Comparison of ENCODE assay signal across 8 cellular contexts in genomic region chr17:50056217-50056960, GRCh38. TPM values are rescaled to one million over a fixed set of nuclear protein-coding genes. Genes with fewer than 3 reads are reported as not detected.
DNase-seq lines count a peak whose midpoint lies in the region; ATAC-seq, FAIRE-seq and TF ChIP-seq lines count a peak whose summit lies in the region.

No MANE protein-coding gene starts in this region.

- H3K4me1 ChIP-seq in K562 (replicated peaks in 1 of 2; ENCODE audit: control insufficient read depth in 2 of 2, insufficient read depth in 2 of 2, low read length in 2 of 2) = peaks cover 11 to 15% of the 10 kb centered on the region in 2 experiments

- intact Hi-C loops in K562 (cut with micrococcal nuclease) = no loop called here

- peak overlapping the region; percentile 38; the same call in 1 of the 2 replicates for H3K4me2 ChIP-seq in K562 (ENCODE audit: insufficient read depth, low read length)

- peaks cover 16 to 55% of the 10 kb centered on the region in 2 experiments; a peak in 4 of 5 replicates for H3K27me3 ChIP-seq in K562 (ENCODE audit: control insufficient read depth in 2 of 2, insufficient read depth in 2 of 2, low read length in 2 of 2)

- H2AFZ ChIP-seq in K562 (ENCODE audit: low read depth, low read length) = 0 out of 2 replicates have a peak overlapping the region, but pooled peaks have one; percentile 17

- H4K20me1 ChIP-seq in K562 (replicated peaks; ENCODE audit: control insufficient read depth, insufficient read depth, low read length) = peaks cover 3% of the 10 kb centered on the region; the same call in 1 of the 2 replicates

- no peak overlapping the region for H3K4me3 ChIP-seq in NB4 (ENCODE audit: low read depth, low read length)
- H3K4me3 ChIP-seq in K562 = peak overlapping the region; percentile 31

- H3K9me3 ChIP-seq in K562 (replicated peaks; ENCODE audit: control insufficient read depth, insufficient read depth, low read depth, low read length) = no peaks in the 10 kb centered on the region

- no TSS peak for BruUV-seq in K562 (replicated peaks; lab: Mats Ljungman, UMichigan)

- no peak for FAIRE-seq in K562 (lab: Jason Lieb, UNC)

- 4% methylated on average over 44 of the region's 64 CpGs for WGBS in K562 (ENCODE audit: insufficient coverage, low coverage, missing lambda C conversion rate)

- CTCF ChIA-PET in K562 (lab: Yijun Ruan, JAX; ENCODE audit: low intra/inter-chr PET ratio) = interaction anchor here (0.7 kb wide), 1 partner anchor 29 kb away, joined by 3 read pairs; no protein-coding TSS in a partner anchor

- peak; percentile 53 for DNase-seq in AG08396 (ENCODE audit: low spot score)
- DNase-seq in NB4 (ENCODE audit: low read depth) = peak; percentile 60
- peak; percentile 23 for DNase-seq in T-helper 22 cell (ENCODE audit: low read depth)
- peak; percentile 45 to 54 (median 50) for DNase-seq in K562 (ENCODE audit: extremely low read depth in 1 of 4, low spot score in 3 of 4)
- peak; percentile 96 for DNase-seq in islet precursor cell
- peak; percentile 81 for DNase-seq in stimulated activated CD4-positive, alpha-beta T cell treated with anti-CD3 and anti-CD28 coated beads, Interleukin-15, amount 100 ng/mL, for 24 hours
- no peak for DNase-seq in erythroblast (lab: John Stamatoyannopoulos, UW)

- H3K27ac ChIP-seq in K562 (ENCODE audit: extremely low read depth, low read depth, low read length) = no peak overlapping the region

- peak overlapping the region in 1 of 2 experiments; percentile 58; a peak in 2 of 4 replicates for H3K9ac ChIP-seq in K562 (ENCODE audit: insufficient read depth in 1 of 2, low read depth in 2 of 2, low read length in 2 of 2)

- POLR2A ChIA-PET in K562 (lab: Yijun Ruan, JAX) = interaction anchor here (0.7 to 1.2 kb wide), 2 partner anchors 22 to 275 kb away, joined by 3 read pairs; no protein-coding TSS in a partner anchor

- TF ChIP-seq RAD21 in K562 (CRISPR knock-in tag; conservative IDR thresholded peaks at IDR 0.05 in 1 of 2, IDR thresholded peaks at IDR 0.05 in 1 of 2) = peak; percentile 24 to 43; a peak in 3 of 4 replicates

- no peak for TF ChIP-seq EP300 in K562 (IDR thresholded peaks at IDR 0.05; ENCODE audit: low read length)

- ATAC-seq in GM19438 (IDR thresholded peaks at IDR 0.05; ENCODE audit: low read depth, unreplicated experiment) (peak; percentile 60), K562 (peak; percentile 88)

- no peak for TF ChIP-seq POLR2A in NB4 (IDR thresholded peaks at IDR 0.05; ENCODE audit: extremely low read depth, insufficient read length)
- no peak for TF ChIP-seq POLR2A in K562 (conservative IDR thresholded peaks at IDR 0.05)
- TF ChIP-seq POLR2A in erythroblast (IDR thresholded peaks at IDR 0.05; ENCODE audit: low read length) = no peak

- no peaks in the 10 kb centered on the region for H3K36me3 ChIP-seq in K562 (ENCODE audit: control insufficient read depth, insufficient read depth, low read length)

- TF ChIP-seq CTCF in NB4 (IDR thresholded peaks at IDR 0.05; ENCODE audit: low read depth, low read length) (peak; percentile 13), K562 (IDR thresholded peaks at IDR 0.05 in 2 of 3, conservative IDR thresholded peaks at IDR 0.05 in 1 of 3; ENCODE audit: insufficient read depth in 2 of 3, low read depth in 1 of 3, low read length in 3 of 3) (peak in 2 of 3 experiments; percentile 56; a peak in 4 of 6 replicates)

- in situ Hi-C loops in K562 (cut with MboI) = no loop called here

- H3K9me1 ChIP-seq in K562 (ENCODE audit: control insufficient read depth, insufficient read depth, low read length) = no peaks in the 10 kb centered on the region

- no peaks in the 10 kb centered on the region for H3K79me2 ChIP-seq in K562 (ENCODE audit: control insufficient read depth, insufficient read depth, low read length)

TF ChIP-seq in K562, 482 proteins besides CTCF, POLR2A, EP300 and RAD21 (continues in another document):
- TF ChIP-seq ELF2 (CRISPR knock-in tag; IDR thresholded peaks at IDR 0.05) = no peak
- TF ChIP-seq UBTF (IDR thresholded peaks at IDR 0.05; ENCODE audit: borderline replicate concordance in 1 of 2, low read depth in 2 of 2, low read length in 2 of 2) = peak; percentile 84 to 93; a peak in 3 of 4 replicates
- 0 out of 2 replicates have a peak, but pooled peaks have one; percentile 18 for TF ChIP-seq CXXC5 (CRISPR knock-in tag; IDR thresholded peaks at IDR 0.05)
- TF ChIP-seq TSHZ1 (CRISPR knock-in tag; IDR thresholded peaks at IDR 0.05) = no peak

RNA-seq across cellular contexts. Expression of gene ITGA3, which starts 0.5 kb away (rescaled TPM):
- 0.19 and 1.1 TPM in 2 replicates for total RNA-seq in K562 (2011; cell fraction: chromatin; rRNA removed; ENCODE audit: low replicate concordance)
- total RNA-seq in K562 (2011; cell fraction: nucleolus; rRNA removed) = 1.1 and 4.2 TPM in 2 replicates
- total RNA-seq in K562 (2011; cell fraction: nucleoplasm; rRNA removed) = 0.51 and 1.1 TPM in 2 replicates
- 0.05 and 0.20 TPM in 2 replicates for total RNA-seq in K562 (2014; rRNA removed)
- 0.10 and 0.33 TPM in 2 replicates for total RNA-seq in K562 (2014; rRNA removed; fragmentation: Illumina TruSeq; extraction: Trizol)
- total RNA-seq in K562 (2015; rRNA removed; fragmentation: Illumina TruSeq; extraction: Trizol) = 0.11 and 0.14 TPM in 2 replicates
- total RNA-seq in K562 (2021) = 0.75 and 1.3 TPM in 2 replicates
- 0.15 and 0.16 TPM in 2 replicates for polyA plus RNA-seq in K562 (2011; rRNA removed)
- 0.13 and 0.30 TPM in 2 replicates for polyA plus RNA-seq in K562 (2011; cell fraction: cytosol; rRNA removed)
- polyA plus RNA-seq in K562 (2011; cell fraction: nucleus; rRNA removed) = 0.86 and 1.1 TPM in 2 replicates
- polyA plus RNA-seq in K562 (2012) = 0.35 and 1.4 TPM in 2 replicates
- polyA plus RNA-seq in K562 (2014; fragmentation: Illumina TruSeq; extraction: Trizol) = 0.13 and 0.24 TPM in 2 replicates
- not detected for polyA plus RNA-seq in K562 (2014; fragmentation: Nextera tagmentation; extraction: Ambion mirVana)
- polyA plus RNA-seq in K562 (2014; rRNA removed) = 0.03 TPM in 2 replicates
- 1.1 TPM in 1 of 2 replicates, not detected in the other for polyA minus RNA-seq in K562 (2011; rRNA and poly(A)+ RNA removed)
- 0.19 and 2.6 TPM in 2 replicates for polyA minus RNA-seq in K562 (2011; cell fraction: cytosol; rRNA and poly(A)+ RNA removed)
- polyA minus RNA-seq in K562 (2011; cell fraction: nucleus; rRNA and poly(A)+ RNA removed) = 0.56 and 0.67 TPM in 2 replicates

RNA-seq across cellular contexts. Expression of gene PDK2, which starts 38.8 kb away (rescaled TPM):
- 1.4 and 4.1 TPM in 2 replicates for total RNA-seq in K562 (2011; cell fraction: chromatin; rRNA removed; ENCODE audit: low replicate concordance)
- 1.1 and 3.0 TPM in 2 replicates for total RNA-seq in K562 (2011; cell fraction: nucleolus; rRNA removed)
- 0.37 and 0.53 TPM in 2 replicates for total RNA-seq in K562 (2011; cell fraction: nucleoplasm; rRNA removed)
- total RNA-seq in K562 (2014; rRNA removed) (1.00 and 1.5 TPM in 2 replicates), K562 (2014; rRNA removed; fragmentation: Illumina TruSeq; extraction: Trizol) (0.38 and 0.87 TPM in 2 replicates), K562 (2015; rRNA removed; fragmentation: Illumina TruSeq; extraction: Trizol) (1.2 and 1.4 TPM in 2 replicates), K562 (2021) (1.9 and 2.5 TPM in 2 replicates)
- polyA plus RNA-seq in K562 (2011; rRNA removed) (1.8 and 5.3 TPM in 2 replicates), K562 (2014; fragmentation: Illumina TruSeq; extraction: Trizol) (2.0 and 2.7 TPM in 2 replicates), K562 (2014; fragmentation: Nextera tagmentation; extraction: Ambion mirVana) (under 1 TPM; 0.03 to 0.08 TPM), K562 (2014; rRNA removed) (1.5 and 2.6 TPM in 2 replicates)
- 3.7 and 10.5 TPM in 2 replicates for polyA plus RNA-seq in K562 (2011; cell fraction: cytosol; rRNA removed)
- 4.9 and 5.8 TPM in 2 replicates for polyA plus RNA-seq in K562 (2011; cell fraction: nucleus; rRNA removed)
- polyA plus RNA-seq in K562 (2012) = 2.6 and 5.2 TPM in 2 replicates
- polyA minus RNA-seq in K562 (2011; rRNA and poly(A)+ RNA removed) = 3.0 and 4.2 TPM in 2 replicates
- polyA minus RNA-seq in K562 (2011; cell fraction: cytosol; rRNA and poly(A)+ RNA removed) = 3.3 and 9.3 TPM in 2 replicates
- 1.6 and 1.8 TPM in 2 replicates for polyA minus RNA-seq in K562 (2011; cell fraction: nucleus; rRNA and poly(A)+ RNA removed)

Comparison
In these comparisons a context has a peak if more than half of its experiments do, and no peak if none do; other contexts are left out.
1. DNase-seq: peak in AG08396 (single experiment), NB4 (single experiment), T-helper 22 cell (single experiment), K562 (4 of 4), islet precursor cell (single experiment) and stimulated activated CD4-positive, alpha-beta T cell treated with anti-CD3 and anti-CD28 coated beads, Interleukin-15, amount 100 ng/mL, for 24 hours (single experiment); none in erythroblast (0 of 2).